ENCODE assay signal across 1 cellular context in the genomic region with DNA sequence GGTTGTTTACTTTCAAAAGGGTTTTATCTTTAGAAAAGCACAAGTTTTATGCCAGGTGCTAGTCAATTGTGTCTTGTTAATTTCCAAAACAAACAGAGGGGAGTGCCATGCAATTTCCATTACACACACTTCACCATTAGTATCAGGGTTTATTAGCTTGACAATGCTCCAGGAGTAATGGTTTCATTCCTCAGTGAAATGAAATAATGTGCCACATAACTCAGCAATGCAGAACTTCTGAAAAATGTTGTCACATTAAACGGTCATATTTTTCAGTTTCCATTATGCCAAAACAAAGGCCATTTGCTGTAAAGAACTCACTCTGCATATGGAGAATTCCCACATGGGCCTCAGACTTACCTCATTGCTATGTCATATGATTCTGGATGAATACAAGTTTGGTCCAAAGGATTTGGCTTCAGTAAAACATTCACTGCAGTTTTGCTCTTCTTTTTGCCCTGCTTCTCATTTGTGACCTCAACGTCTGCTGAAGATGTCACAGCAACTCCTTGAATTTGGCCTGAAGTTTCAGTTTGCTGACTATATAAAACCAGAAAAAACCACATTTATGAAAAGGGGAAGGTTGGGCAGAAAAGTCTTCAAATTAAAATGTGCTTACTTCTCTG.
TF ChIP-seq lines count a peak whose summit lies in the region.

No MANE protein-coding gene starts in this region.

TF ChIP-seq in HEK293, 187 proteins besides CTCF, POLR2A, EP300 and RAD21 (continued from another document and continues in another):
- TF ChIP-seq ZNF324 (tag by site-specific recombination; IDR thresholded peaks at IDR 0.05) (no peak), PRDM1 (tag by site-specific recombination; IDR thresholded peaks at IDR 0.05) (no peak), ZNF114 (tag by site-specific recombination; IDR thresholded peaks at IDR 0.05) (no peak), ZNF121 (tag by site-specific recombination; IDR thresholded peaks at IDR 0.05) (no peak), GLIS2 (tag by site-specific recombination; IDR thresholded peaks at IDR 0.05) (no peak), ZNF132 (tag by site-specific recombination; IDR thresholded peaks at IDR 0.05; ENCODE audit: borderline replicate concordance) (no peak), ZBTB20 (tag by site-specific recombination; IDR thresholded peaks at IDR 0.05) (no peak), ZNF266 (tag by site-specific recombination; IDR thresholded peaks at IDR 0.05; ENCODE audit: low read depth) (no peak), ZNF223 (tag by site-specific recombination; IDR thresholded peaks at IDR 0.05) (no peak), ZNF785 (tag by site-specific recombination; IDR thresholded peaks at IDR 0.05) (no peak), ZBTB17 (tag by site-specific recombination; IDR thresholded peaks at IDR 0.05) (peak; percentile 41), BCL6B (tag by site-specific recombination; IDR thresholded peaks at IDR 0.05) (no peak), GLI2 (tag by site-specific recombination; IDR thresholded peaks at IDR 0.05; ENCODE audit: borderline replicate concordance, low read depth) (no peak), ZNF133 (tag by site-specific recombination; IDR thresholded peaks at IDR 0.05) (no peak), HOXA7 (CRISPR knock-in tag; IDR thresholded peaks at IDR 0.05; ENCODE audit: borderline replicate concordance) (no peak), SCRT1 (tag by site-specific recombination; IDR thresholded peaks at IDR 0.05; ENCODE audit: borderline replicate concordance) (no peak), ZNF174 (tag by site-specific recombination; IDR thresholded peaks at IDR 0.05) (no peak), SP7 (tag by site-specific recombination; IDR thresholded peaks at IDR 0.05) (no peak), TRIM28 (IDR thresholded peaks at IDR 0.05; ENCODE audit: borderline replicate concordance, low read length) (no peak), ZBTB8A (tag by site-specific recombination; IDR thresholded peaks at IDR 0.05) (no peak), ZNF426 (tag by site-specific recombination; IDR thresholded peaks at IDR 0.05) (no peak), ZNF529 (tag by site-specific recombination; IDR thresholded peaks at IDR 0.05; ENCODE audit: insufficient replicate concordance) (no peak), ZNF571 (tag by site-specific recombination; IDR thresholded peaks at IDR 0.05) (no peak), TCF7L2 (IDR thresholded peaks at IDR 0.05; ENCODE audit: borderline replicate concordance, low read depth, low read length) (no peak), ZNF175 (tag by site-specific recombination; IDR thresholded peaks at IDR 0.05) (no peak), ZNF214 (tag by site-specific recombination; IDR thresholded peaks at IDR 0.05; ENCODE audit: borderline replicate concordance) (no peak), REPIN1 (tag by site-specific recombination; IDR thresholded peaks at IDR 0.05; ENCODE audit: low read depth) (no peak), KLF10 (tag by site-specific recombination; IDR thresholded peaks at IDR 0.05) (no peak), MZF1 (tag by site-specific recombination; IDR thresholded peaks at IDR 0.05; ENCODE audit: borderline replicate concordance) (no peak), BCL11B (tag by site-specific recombination; IDR thresholded peaks at IDR 0.05; ENCODE audit: low read depth) (0 out of 2 replicates have a peak, but pooled peaks have one; percentile 51), FEZF1 (tag by site-specific recombination; IDR thresholded peaks at IDR 0.05) (peak; percentile 58), ZNF677 (tag by site-specific recombination; IDR thresholded peaks at IDR 0.05) (no peak), AEBP2 (tag by site-specific recombination; IDR thresholded peaks at IDR 0.05; ENCODE audit: borderline replicate concordance) (no peak), ZNF239 (tag by site-specific recombination; IDR thresholded peaks at IDR 0.05) (no peak), ZSCAN16 (tag by site-specific recombination; IDR thresholded peaks at IDR 0.05) (no peak), ZNF292 (tag by site-specific recombination; IDR thresholded peaks at IDR 0.05; ENCODE audit: borderline replicate concordance, low read depth) (no peak), ZNF362 (tag by site-specific recombination; IDR thresholded peaks at IDR 0.05) (no peak), BCL11A (tag by site-specific recombination; IDR thresholded peaks at IDR 0.05; ENCODE audit: low read depth) (no peak), KLF8 (tag by site-specific recombination; IDR thresholded peaks at IDR 0.05) (no peak), ZSCAN30 (tag by site-specific recombination; IDR thresholded peaks at IDR 0.05) (0 out of 2 replicates have a peak, but pooled peaks have one; percentile 40), ZNF629 (tag by site-specific recombination; IDR thresholded peaks at IDR 0.05) (peak; percentile 18; the same call in 1 of the 2 replicates), ZNF658 (tag by site-specific recombination; IDR thresholded peaks at IDR 0.05) (no peak), ZNF274 (IDR thresholded peaks at IDR 0.05; ENCODE audit: low read length) (no peak), ZNF274 (tag by site-specific recombination; IDR thresholded peaks at IDR 0.05; ENCODE audit: borderline replicate concordance) (no peak)
- TF ChIP-seq, protein P1, sequence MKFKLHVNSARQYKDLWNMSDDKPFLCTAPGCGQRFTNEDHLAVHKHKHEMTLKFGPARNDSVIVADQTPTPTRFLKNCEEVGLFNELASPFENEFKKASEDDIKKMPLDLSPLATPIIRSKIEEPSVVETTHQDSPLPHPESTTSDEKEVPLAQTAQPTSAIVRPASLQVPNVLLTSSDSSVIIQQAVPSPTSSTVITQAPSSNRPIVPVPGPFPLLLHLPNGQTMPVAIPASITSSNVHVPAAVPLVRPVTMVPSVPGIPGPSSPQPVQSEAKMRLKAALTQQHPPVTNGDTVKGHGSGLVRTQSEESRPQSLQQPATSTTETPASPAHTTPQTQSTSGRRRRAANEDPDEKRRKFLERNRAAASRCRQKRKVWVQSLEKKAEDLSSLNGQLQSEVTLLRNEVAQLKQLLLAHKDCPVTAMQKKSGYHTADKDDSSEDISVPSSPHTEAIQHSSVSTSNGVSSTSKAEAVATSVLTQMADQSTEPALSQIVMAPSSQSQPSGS (tag by site-specific recombination; IDR thresholded peaks at IDR 0.05; ENCODE audit: low read depth) = no peak
- TF ChIP-seq, protein P2, sequence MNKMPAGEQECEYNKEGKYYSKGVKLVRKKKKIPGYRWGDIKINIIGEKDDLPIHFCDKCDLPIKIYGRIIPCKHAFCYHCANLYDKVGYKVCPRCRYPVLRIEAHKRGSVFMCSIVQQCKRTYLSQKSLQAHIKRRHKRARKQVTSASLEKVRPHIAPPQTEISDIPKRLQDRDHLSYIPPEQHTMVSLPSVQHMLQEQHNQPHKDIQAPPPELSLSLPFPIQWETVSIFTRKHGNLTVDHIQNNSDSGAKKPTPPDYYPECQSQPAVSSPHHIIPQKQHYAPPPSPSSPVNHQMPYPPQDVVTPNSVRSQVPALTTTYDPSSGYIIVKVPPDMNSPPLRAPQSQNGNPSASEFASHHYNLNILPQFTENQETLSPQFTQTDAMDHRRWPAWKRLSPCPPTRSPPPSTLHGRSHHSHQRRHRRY (tag by site-specific recombination; IDR thresholded peaks at IDR 0.05) = no peak
- TF ChIP-seq, protein P3, sequence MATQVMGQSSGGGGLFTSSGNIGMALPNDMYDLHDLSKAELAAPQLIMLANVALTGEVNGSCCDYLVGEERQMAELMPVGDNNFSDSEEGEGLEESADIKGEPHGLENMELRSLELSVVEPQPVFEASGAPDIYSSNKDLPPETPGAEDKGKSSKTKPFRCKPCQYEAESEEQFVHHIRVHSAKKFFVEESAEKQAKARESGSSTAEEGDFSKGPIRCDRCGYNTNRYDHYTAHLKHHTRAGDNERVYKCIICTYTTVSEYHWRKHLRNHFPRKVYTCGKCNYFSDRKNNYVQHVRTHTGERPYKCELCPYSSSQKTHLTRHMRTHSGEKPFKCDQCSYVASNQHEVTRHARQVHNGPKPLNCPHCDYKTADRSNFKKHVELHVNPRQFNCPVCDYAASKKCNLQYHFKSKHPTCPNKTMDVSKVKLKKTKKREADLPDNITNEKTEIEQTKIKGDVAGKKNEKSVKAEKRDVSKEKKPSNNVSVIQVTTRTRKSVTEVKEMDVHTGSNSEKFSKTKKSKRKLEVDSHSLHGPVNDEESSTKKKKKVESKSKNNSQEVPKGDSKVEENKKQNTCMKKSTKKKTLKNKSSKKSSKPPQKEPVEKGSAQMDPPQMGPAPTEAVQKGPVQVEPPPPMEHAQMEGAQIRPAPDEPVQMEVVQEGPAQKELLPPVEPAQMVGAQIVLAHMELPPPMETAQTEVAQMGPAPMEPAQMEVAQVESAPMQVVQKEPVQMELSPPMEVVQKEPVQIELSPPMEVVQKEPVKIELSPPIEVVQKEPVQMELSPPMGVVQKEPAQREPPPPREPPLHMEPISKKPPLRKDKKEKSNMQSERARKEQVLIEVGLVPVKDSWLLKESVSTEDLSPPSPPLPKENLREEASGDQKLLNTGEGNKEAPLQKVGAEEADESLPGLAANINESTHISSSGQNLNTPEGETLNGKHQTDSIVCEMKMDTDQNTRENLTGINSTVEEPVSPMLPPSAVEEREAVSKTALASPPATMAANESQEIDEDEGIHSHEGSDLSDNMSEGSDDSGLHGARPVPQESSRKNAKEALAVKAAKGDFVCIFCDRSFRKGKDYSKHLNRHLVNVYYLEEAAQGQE (tag by site-specific recombination; IDR thresholded peaks at IDR 0.05) = no peak
- TF ChIP-seq, protein P4, sequence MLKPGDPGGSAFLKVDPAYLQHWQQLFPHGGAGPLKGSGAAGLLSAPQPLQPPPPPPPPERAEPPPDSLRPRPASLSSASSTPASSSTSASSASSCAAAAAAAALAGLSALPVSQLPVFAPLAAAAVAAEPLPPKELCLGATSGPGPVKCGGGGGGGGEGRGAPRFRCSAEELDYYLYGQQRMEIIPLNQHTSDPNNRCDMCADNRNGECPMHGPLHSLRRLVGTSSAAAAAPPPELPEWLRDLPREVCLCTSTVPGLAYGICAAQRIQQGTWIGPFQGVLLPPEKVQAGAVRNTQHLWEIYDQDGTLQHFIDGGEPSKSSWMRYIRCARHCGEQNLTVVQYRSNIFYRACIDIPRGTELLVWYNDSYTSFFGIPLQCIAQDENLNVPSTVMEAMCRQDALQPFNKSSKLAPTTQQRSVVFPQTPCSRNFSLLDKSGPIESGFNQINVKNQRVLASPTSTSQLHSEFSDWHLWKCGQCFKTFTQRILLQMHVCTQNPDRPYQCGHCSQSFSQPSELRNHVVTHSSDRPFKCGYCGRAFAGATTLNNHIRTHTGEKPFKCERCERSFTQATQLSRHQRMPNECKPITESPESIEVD (tag by site-specific recombination; IDR thresholded peaks at IDR 0.05) = peak; percentile 86
- TF ChIP-seq, protein P5, sequence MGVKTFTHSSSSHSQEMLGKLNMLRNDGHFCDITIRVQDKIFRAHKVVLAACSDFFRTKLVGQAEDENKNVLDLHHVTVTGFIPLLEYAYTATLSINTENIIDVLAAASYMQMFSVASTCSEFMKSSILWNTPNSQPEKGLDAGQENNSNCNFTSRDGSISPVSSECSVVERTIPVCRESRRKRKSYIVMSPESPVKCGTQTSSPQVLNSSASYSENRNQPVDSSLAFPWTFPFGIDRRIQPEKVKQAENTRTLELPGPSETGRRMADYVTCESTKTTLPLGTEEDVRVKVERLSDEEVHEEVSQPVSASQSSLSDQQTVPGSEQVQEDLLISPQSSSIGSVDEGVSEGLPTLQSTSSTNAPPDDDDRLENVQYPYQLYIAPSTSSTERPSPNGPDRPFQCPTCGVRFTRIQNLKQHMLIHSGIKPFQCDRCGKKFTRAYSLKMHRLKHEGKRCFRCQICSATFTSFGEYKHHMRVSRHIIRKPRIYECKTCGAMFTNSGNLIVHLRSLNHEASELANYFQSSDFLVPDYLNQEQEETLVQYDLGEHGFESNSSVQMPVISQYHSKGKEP (tag by site-specific recombination; IDR thresholded peaks at IDR 0.05) = no peak
